8 cellular contexts compared by ENCODE assay signal in the genomic region with DNA sequence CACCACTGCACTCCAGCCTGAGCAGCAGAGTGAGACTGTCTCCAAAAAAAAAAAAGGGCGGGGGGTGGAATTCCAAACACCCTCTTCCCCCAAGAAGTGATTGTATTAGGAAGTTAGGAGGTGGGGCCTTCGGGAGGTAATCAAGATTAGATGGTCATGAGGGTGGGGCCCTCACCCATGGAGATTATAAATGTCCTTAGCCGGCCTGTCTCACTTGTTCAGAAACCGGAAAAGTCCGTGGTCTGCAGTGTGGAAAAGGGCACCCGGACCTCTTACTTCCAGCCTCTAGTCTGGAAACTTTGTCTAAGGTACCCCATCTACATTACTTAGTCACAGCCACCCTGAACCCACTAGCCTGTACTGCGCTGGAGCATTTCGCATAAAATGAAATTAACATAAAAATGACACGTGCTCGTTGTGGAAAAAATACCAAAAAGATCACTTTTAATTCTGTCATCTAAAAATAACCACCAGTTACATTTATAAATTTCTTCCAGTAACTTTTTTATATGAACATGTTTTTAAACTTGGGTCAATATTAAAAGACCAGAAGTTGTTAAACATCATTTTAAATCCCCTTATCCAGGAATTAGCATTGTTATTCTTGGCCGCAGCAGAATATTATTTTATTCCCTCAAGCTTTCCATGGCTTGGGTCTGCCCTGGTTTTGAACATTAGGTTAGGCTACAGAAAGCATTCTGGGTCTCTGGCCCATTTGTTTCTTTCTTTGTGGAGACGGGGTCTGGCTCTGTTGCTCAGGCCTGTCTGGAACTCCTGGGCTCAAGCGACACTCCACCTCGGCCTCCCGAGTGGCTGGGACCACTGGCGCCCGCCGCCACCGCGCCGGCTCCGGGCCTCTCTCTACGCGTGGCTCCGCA. TPM values are rescaled to one million over a fixed set of nuclear protein-coding genes. Genes with fewer than 3 reads are reported as not detected.
DNase-seq lines count a peak whose midpoint lies in the region; ATAC-seq and TF ChIP-seq lines count a peak whose summit lies in the region.

No MANE protein-coding gene starts in this region.

- H3K27me3 ChIP-seq in upper lobe of left lung: no peaks in the 10 kb centered on the region

- H3K4me1 ChIP-seq in upper lobe of left lung: peaks cover 15 to 50% (median 24%) of the 10 kb centered on the region in 4 donors

- intact Hi-C loops in MCF 10A (cut with micrococcal nuclease): no loop called here

- 18 to 29% methylated on average over 14 to 25 of the region's 25 CpGs for WGBS in upper lobe of left lung, 2 donors

- H3K36me3 Mint-ChIP-seq in MCF 10A (ENCODE audit: insufficient read depth, unreplicated experiment): peaks cover 21% of the 10 kb centered on the region

- peak overlapping the region; percentile 96 to 100 (median 99) for H3K27ac ChIP-seq in upper lobe of left lung

- peak in 1 of 4 donors; percentile 31 for TF ChIP-seq POLR2A in upper lobe of left lung (IDR thresholded peaks at IDR 0.05)

- H3K4me1 Mint-ChIP-seq in MCF 10A (ENCODE audit: insufficient read depth, unreplicated experiment): peaks cover 10% of the 10 kb centered on the region

- H3K27ac Mint-ChIP-seq in MCF 10A (ENCODE audit: low read depth, unreplicated experiment): peak overlapping the region; percentile 100

- no peaks in the 10 kb centered on the region for H3K9me3 Mint-ChIP-seq in MCF 10A (ENCODE audit: unreplicated experiment)

- CTCF ChIA-PET in MCF 10A (lab: Yijun Ruan, JAX): interaction anchor here (0.7 to 1.5 kb wide), 2 partner anchors 93 to 239 kb away, joined by 3 to 5 read pairs; no protein-coding TSS in a partner anchor

- H3K4me3 ChIP-seq in upper lobe of left lung: peak overlapping the region; percentile 65 to 88 (median 77)

- no peaks in the 10 kb centered on the region for H3K27me3 Mint-ChIP-seq in MCF 10A (ENCODE audit: insufficient read depth, unreplicated experiment)

- POLR2A ChIA-PET in MCF 10A (lab: Yijun Ruan, JAX): interaction anchor here (0.6 to 2.0 kb wide), 11 partner anchors 9 to 1054 kb away, joined by 3 to 12 read pairs (median 4); a partner anchor contains a TSS

- ATAC-seq in upper lobe of left lung (ENCODE audit: low FRiP score in 2 of 2) (no peak), GM21576 (IDR thresholded peaks at IDR 0.05; ENCODE audit: unreplicated experiment) (no peak)

- no peaks in the 10 kb centered on the region for H3K9me3 ChIP-seq in upper lobe of left lung

- no peak for TF ChIP-seq EP300 in upper lobe of left lung (IDR thresholded peaks at IDR 0.05)

- TF ChIP-seq CTCF in MCF 10A (IDR thresholded peaks at IDR 0.05; ENCODE audit: unreplicated experiment) (no peak), upper lobe of left lung (IDR thresholded peaks at IDR 0.05) (no peak)

- H3K36me3 ChIP-seq in upper lobe of left lung: no peaks in the 10 kb centered on the region

- peak overlapping the region; percentile 91 for H3K4me3 Mint-ChIP-seq in MCF 10A (ENCODE audit: unreplicated experiment)

- DNase-seq in Daoy (ENCODE audit: low read depth) (peak; percentile 44), NCI-H82 treated with DMSO at 0.1 percent for 48 hours (lab: John Stamatoyannopoulos, UW; ENCODE audit: unreplicated experiment) (peak; percentile 57), MCF 10A (ENCODE audit: unreplicated experiment) (no peak), lung microvascular endothelial cell (ENCODE audit: low read depth in 2 of 2) (peak; percentile 39 to 47), upper lobe of left lung (no peak), AG20443 (ENCODE audit: low spot score) (no peak), NCI-H2107 (lab: John Stamatoyannopoulos, UW) (no peak)

- TSS peak; percentile 80 for BruUV-seq in MCF 10A (replicated peaks; lab: Mats Ljungman, UMichigan)

RNA-seq across cellular contexts. Expression of a gene that starts 1.1 kb away (rescaled TPM):
- 457 and 467 TPM in 2 replicates for total RNA-seq in Daoy (2014; rRNA removed; shearing (Covaris generic))
- total RNA-seq in MCF 10A (2022): 82.2 and 90.4 TPM in 2 replicates
- total RNA-seq in lung microvascular endothelial cell: 60.3 and 94.8 TPM in 2 replicates
- total RNA-seq in upper lobe of left lung: 100 to 1,000 TPM in 1 of 6 donors, 10 to 100 TPM in 5; 13.0 to 107 (median 22.7) TPM

RNA-seq across cellular contexts. Expression of a gene that starts 8.5 kb away (rescaled TPM):
- total RNA-seq in Daoy (2014; rRNA removed; shearing (Covaris generic)): 21.9 and 25.7 TPM in 2 replicates
- 36.4 and 38.9 TPM in 2 replicates for total RNA-seq in MCF 10A (2022)
- 16.8 and 27.4 TPM in 2 replicates for total RNA-seq in lung microvascular endothelial cell
- 100 to 1,000 TPM in 2 of 6 donors, 10 to 100 TPM in 4; 42.0 to 113 (median 60.0) TPM for total RNA-seq in upper lobe of left lung

Comparison
In these comparisons a context has a peak if more than half of its experiments do, and no peak if none do; other contexts are left out.
1. DNase-seq: peak in Daoy (single experiment), NCI-H82 treated with DMSO at 0.1 percent for 48 hours (single experiment) and lung microvascular endothelial cell (2 of 2); none in MCF 10A (single experiment), upper lobe of left lung (0 of 2), AG20443 (single experiment) and NCI-H2107 (single experiment).